Comparison of ENCODE assay signal across 9 cellular contexts in genomic region chr3:184005981-184006507, GRCh38. TPM values are rescaled to one million over a fixed set of nuclear protein-coding genes. Genes with fewer than 3 reads are reported as not detected.
DNase-seq lines count a peak whose midpoint lies in the region; ATAC-seq and TF ChIP-seq lines count a peak whose summit lies in the region.
"Had no signal": no experiment of that assay in that cellular context is flagged by ENCODE, and none has a peak within 500 bp of the region (broad histone marks: within the 10 kb centered on the region; RNA-seq: fewer than 3 reads in every experiment).

No MANE protein-coding gene starts in this region.

- TF ChIP-seq CTCF in astrocyte of the spinal cord (IDR thresholded peaks at IDR 0.05; ENCODE audit: low read depth, low read length): no peak
- no peak for TF ChIP-seq CTCF in stomach (IDR thresholded peaks at IDR 0.05)

- no peak for TF ChIP-seq EP300 in stomach (IDR thresholded peaks at IDR 0.05)

- ATAC-seq in GM18520 (IDR thresholded peaks at IDR 0.05; ENCODE audit: unreplicated experiment): peak; percentile 61
- ATAC-seq in HG03097 (IDR thresholded peaks at IDR 0.05; ENCODE audit: low FRiP score, unreplicated experiment): peak; percentile 59

- intact Hi-C loops in stomach (cut with DNase I; ENCODE audit: low total_unique reads): no loop called here

- H3K79me2 ChIP-seq in ACC112 (ENCODE audit: control insufficient read depth, insufficient read depth, low read length, unreplicated experiment): peaks cover 3% of the 10 kb centered on the region

- peak; percentile 20 for DNase-seq in NCI-H226
- peak; percentile 42 for DNase-seq in astrocyte of the spinal cord (ENCODE audit: low read depth, low spot score)
- peak; percentile 71 for DNase-seq in islet precursor cell
- DNase-seq in stomach: peak; percentile 90
- DNase-seq in stimulated activated CD8-positive, alpha-beta memory T cell treated with anti-CD3 and anti-CD28 coated beads, Interleukin-4, amount 100 ng/mL, for 48 hours: no peak

- no peaks in the 10 kb centered on the region for H3K27me3 ChIP-seq in ACC112 (ENCODE audit: insufficient read depth, low read length)
- H3K27me3 ChIP-seq in stomach: no peaks in the 10 kb centered on the region
- H3K27me3 ChIP-seq: uterus had no signal

- no peak overlapping the region for H3K4me3 ChIP-seq in ACC112 (ENCODE audit: low read depth, low read length)
- H3K4me3 ChIP-seq in astrocyte of the spinal cord (ENCODE audit: low read depth, low read length): no peak overlapping the region
- H3K4me3 ChIP-seq in stomach: peak overlapping the region in 2 of 4 donors; percentile 3 to 19
- H3K4me3 ChIP-seq: uterus had no signal

- H3K9me3 ChIP-seq in stomach: no peaks in the 10 kb centered on the region
- H3K9me3 ChIP-seq: uterus had no signal

- peak overlapping the region; percentile 32 for H2AFZ ChIP-seq in ACC112 (ENCODE audit: low read length, unreplicated experiment)

- in situ Hi-C loops in astrocyte of the spinal cord (cut with HindIII; ENCODE audit: low sequenced_read_pairs): no loop called here

- no peak overlapping the region for H3K27ac ChIP-seq in ACC112 (ENCODE audit: low read depth, low read length)
- H3K27ac ChIP-seq in stomach: peak overlapping the region; percentile 54 to 89 (median 75)
- H3K27ac ChIP-seq: uterus had no signal

- TF ChIP-seq POLR2A in stomach (IDR thresholded peaks at IDR 0.05): no peak

- H3K4me1 ChIP-seq in ACC112 (ENCODE audit: control insufficient read depth, insufficient read depth, low read length, unreplicated experiment): peaks cover 25% of the 10 kb centered on the region
- peaks cover 6 to 66% (median 30%) of the 10 kb centered on the region in 4 donors for H3K4me1 ChIP-seq in stomach
- H3K4me1 ChIP-seq: uterus had no signal

- 15 to 29% (median 21%) methylated on average over 11 of the region's 11 CpGs for WGBS in stomach, 5 donors

- H3K36me3 ChIP-seq in ACC112 (ENCODE audit: insufficient read depth, low read length): no peaks in the 10 kb centered on the region
- peaks cover 0 to 36% (median 23%) of the 10 kb centered on the region in 4 donors for H3K36me3 ChIP-seq in stomach
- H3K36me3 ChIP-seq: uterus had no signal

RNA-seq across cellular contexts. Expression of gene ABCC5, which starts 11.6 kb away (rescaled TPM):
- total RNA-seq in stomach: 100 to 1,000 TPM in 3 of 5 donors, 10 to 100 TPM in 2; 62.6 to 241 (median 122) TPM
- polyA plus RNA-seq in stomach: 10 to 100 TPM; 16.6 to 54.1 (median 19.7) TPM

RNA-seq across cellular contexts. Expression of gene HTR3D, which starts 25.5 kb away (rescaled TPM):
- total RNA-seq in stomach: not detected
- not detected for polyA plus RNA-seq in stomach
- total RNA-seq: uterus had no signal

RNA-seq across cellular contexts. Expression of gene HTR3C, which starts 46.8 kb away (rescaled TPM):
- total RNA-seq in stomach: not detected
- polyA plus RNA-seq in stomach: not detected
